Comparison of ENCODE assay signal across 9 cellular contexts in the genomic region with DNA sequence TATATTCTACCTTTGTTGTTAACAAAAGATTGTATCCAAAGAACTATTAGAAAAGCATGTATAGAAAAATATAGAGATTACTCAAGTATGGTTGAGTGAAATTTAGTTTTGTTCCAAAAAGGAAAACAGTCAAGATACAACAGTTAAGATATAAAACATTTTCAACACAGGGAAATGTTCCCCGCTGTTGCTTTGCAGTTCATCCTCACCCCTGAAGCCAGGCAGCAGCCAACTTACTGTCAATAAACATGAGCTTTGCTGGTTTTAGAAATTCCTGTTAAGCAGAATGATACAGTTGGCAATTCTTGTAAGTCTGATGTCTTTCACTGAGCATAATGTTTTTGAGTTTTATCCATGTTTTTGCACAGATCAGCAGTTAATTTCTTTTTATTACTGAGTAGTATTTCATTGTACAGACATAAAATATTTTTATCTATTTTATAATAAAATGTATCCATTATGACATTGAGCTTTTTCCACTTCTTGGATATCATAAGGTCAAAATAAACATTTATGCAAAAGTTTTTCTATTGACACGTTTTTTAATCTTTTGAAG. TPM values are rescaled to one million over a fixed set of nuclear protein-coding genes. Genes with fewer than 3 reads are reported as not detected.
A peak's percentile ranks its signal among the peaks of the same experiment; 100 is the strongest.
DNase-seq lines count a peak whose midpoint lies in the region; ATAC-seq and TF ChIP-seq lines count a peak whose summit lies in the region.
"Had no signal": no experiment of that assay in that cellular context is flagged by ENCODE, and none has a peak within 500 bp of the region (broad histone marks: within the 10 kb centered on the region; RNA-seq: fewer than 3 reads in every experiment).

No MANE protein-coding gene starts in this region.

- DNase-seq in HL-60 (ENCODE audit: low read depth in 1 of 2, low spot score in 1 of 2) (no peak), fibroblast of the aortic adventitia (ENCODE audit: low read depth) (peak; percentile 8), NCI-H2107 (lab: John Stamatoyannopoulos, UW) (no peak)
- DNase-seq in central memory CD4-positive, alpha-beta T cell = no peak

- ATAC-seq in HG03175 (IDR thresholded peaks at IDR 0.05; ENCODE audit: unreplicated experiment) (no peak), GM21529 (IDR thresholded peaks at IDR 0.05; ENCODE audit: unreplicated experiment) (no peak)

- no peaks in the 10 kb centered on the region for H3K36me3 ChIP-seq in skeletal muscle tissue (ENCODE audit: control insufficient read depth in 3 of 3, insufficient read depth in 3 of 3, low read length in 3 of 3)

- peaks cover 3 to 9% (median 4%) of the 10 kb centered on the region in 3 donors for H3K4me1 ChIP-seq in skeletal muscle tissue (ENCODE audit: control insufficient read depth in 3 of 3, insufficient read depth in 3 of 3, low read length in 3 of 3)

- H3K9ac ChIP-seq in skeletal muscle tissue (ENCODE audit: low read depth in 1 of 3, low read length in 3 of 3) = peak overlapping the region; percentile 79 to 93 (median 85)

- H3K4me3 ChIP-seq in HL-60 (replicated peaks; ENCODE audit: insufficient read depth, low read length) (no peak overlapping the region), WI38 (ENCODE audit: low read depth, low read length) (peak overlapping the region; percentile 56), fibroblast of the aortic adventitia (ENCODE audit: low read depth, low read length) (no peak overlapping the region), skeletal muscle tissue (ENCODE audit: low read length in 3 of 3) (peak overlapping the region; percentile 23 to 86 (median 75))

- H3K27ac ChIP-seq in HL-60 (replicated peaks) (peak overlapping the region; percentile 64), skeletal muscle tissue (ENCODE audit: low read depth, low read length) (peak overlapping the region; percentile 97)

- no peaks in the 10 kb centered on the region for H3K9me3 ChIP-seq in skeletal muscle tissue (ENCODE audit: control insufficient read depth in 3 of 3, low read length in 3 of 3)

- H3K27me3 ChIP-seq in HL-60 (ENCODE audit: insufficient read depth, poor library complexity, severe bottlenecking) = no peaks in the 10 kb centered on the region
- H3K27me3 ChIP-seq in skeletal muscle tissue (ENCODE audit: control insufficient read depth in 3 of 3, insufficient read depth in 3 of 3, low read length in 3 of 3) = no peaks in the 10 kb centered on the region

- no peak for TF ChIP-seq CTCF in HL-60 (IDR thresholded peaks at IDR 0.05; ENCODE audit: insufficient read depth, low read length)
- no peak for TF ChIP-seq CTCF in WI38 (IDR thresholded peaks at IDR 0.05; ENCODE audit: low read depth, low read length)
- no peak for TF ChIP-seq CTCF in fibroblast of the aortic adventitia (IDR thresholded peaks at IDR 0.05; ENCODE audit: insufficient read depth, low read length)

RNA-seq across cellular contexts. Expression of a gene that starts 1.2 kb away (rescaled TPM):
- 16.5 and 58.1 TPM in 2 replicates for total RNA-seq in fibroblast of the aortic adventitia (ENCODE audit: low replicate concordance)
- total RNA-seq in skeletal muscle tissue = 2.6 TPM

RNA-seq across cellular contexts. Expression of a gene that starts 10.9 kb away (rescaled TPM):
- total RNA-seq in fibroblast of the aortic adventitia (ENCODE audit: low replicate concordance) = not detected in 2 replicates
- total RNA-seq in skeletal muscle tissue = not detected
- total RNA-seq: pulmonary artery endothelial cell had no signal

RNA-seq across cellular contexts. Expression of a gene that starts 43.1 kb away (rescaled TPM):
- total RNA-seq in fibroblast of the aortic adventitia (ENCODE audit: low replicate concordance) = not detected in 2 replicates
- total RNA-seq in skeletal muscle tissue = not detected

Comparison
In these comparisons a context has a peak if more than half of its experiments do, and no peak if none do; other contexts are left out.
1. H3K4me3 ChIP-seq: peak in WI38 (single experiment) and skeletal muscle tissue (3 of 3); none in HL-60 (single experiment) and fibroblast of the aortic adventitia (single experiment).